Comparison of ENCODE assay signal across 21 cellular contexts in genomic region chr2:166675553-166675952, GRCh38.
DNase-seq lines count a peak whose midpoint lies in the region; ATAC-seq and TF ChIP-seq lines count a peak whose summit lies in the region.
"Had no signal": no experiment of that assay in that cellular context is flagged by ENCODE, and none has a peak within 500 bp of the region (broad histone marks: within the 10 kb centered on the region; RNA-seq: fewer than 3 reads in every experiment).

No MANE protein-coding gene starts in this region.

- intact Hi-C loops in left ventricle myocardium superior (cut with micrococcal nuclease) = no loop called here
- intact Hi-C loops in left ventricle myocardium inferior (cut with micrococcal nuclease) = no loop called here

- H3F3A ChIP-seq in neural progenitor cell (ENCODE audit: low read depth) = no peaks in the 10 kb centered on the region

- no peaks in the 10 kb centered on the region for H3K27me3 ChIP-seq in left ventricle myocardium inferior (ENCODE audit: low read depth)
- no peaks in the 10 kb centered on the region for H3K27me3 ChIP-seq in neural progenitor cell
- H3K27me3 ChIP-seq: BLaER1 treated with 17β-estradiol and CSF1 and Interleukin-3, amounts not matched to agents 10 nM and 100 nM had no signal

- no peak for TF ChIP-seq CTCF in left ventricle myocardium inferior (IDR thresholded peaks at IDR 0.05; ENCODE audit: borderline replicate concordance)
- no peak for TF ChIP-seq CTCF in neural progenitor cell (IDR thresholded peaks at IDR 0.05)
- TF ChIP-seq CTCF in progenitor cell of endocrine pancreas (IDR thresholded peaks at IDR 0.05; ENCODE audit: unreplicated experiment) = no peak

- ATAC-seq in left ventricle myocardium superior = peak; percentile 71
- peak; percentile 75 for ATAC-seq in SK-N-SH treated with all-trans-retinoic acid at 6 μM for 48 hours
- ATAC-seq: GM12878, GM23338, HCT116 had no signal

- H3K36me3 Mint-ChIP-seq in neural progenitor cell (no peaks in the 10 kb centered on the region), progenitor cell of endocrine pancreas (ENCODE audit: insufficient read depth) (peaks cover 1% of the 10 kb centered on the region)
- no peaks in the 10 kb centered on the region for H3K36me3 Mint-ChIP-seq in activated T-cell treated with anti-CD3 and anti-CD28 coated beads, Interleukin-2, amount 50 U/mL, for 24 hours (ENCODE audit: low read depth)
- H3K36me3 Mint-ChIP-seq: CD14-positive monocyte; CD8-positive, alpha-beta memory T cell had no signal

- DNase-seq in left ventricle myocardium superior (no peak), left ventricle myocardium inferior (no peak), OCI-M1 (lab: John Stamatoyannopoulos, UW) (peak; percentile 53), neural progenitor cell (ENCODE audit: low spot score) (no peak), NCI-H510A treated with DMSO at 0.1 percent for 48 hours (lab: John Stamatoyannopoulos, UW) (no peak), progenitor cell of endocrine pancreas (ENCODE audit: low spot score, unreplicated experiment) (no peak)
- DNase-seq in activated T-cell treated with anti-CD3 and anti-CD28 coated beads, Interleukin-2, amount 50 U/mL, for 24 hours = no peak
- DNase-seq: CD4-positive, alpha-beta T cell; CD8-positive, alpha-beta memory T cell; DMS 273 treated with DMSO at 0.1 percent for 48 hours; DMS79; EL; GDM1; H9 had no signal

- no peaks in the 10 kb centered on the region for H3K9me3 ChIP-seq in left ventricle myocardium inferior (replicated peaks)
- no peaks in the 10 kb centered on the region for H3K9me3 ChIP-seq in neural progenitor cell (ENCODE audit: low read depth)

- H3K27me3 Mint-ChIP-seq in neural progenitor cell (ENCODE audit: insufficient read depth, low read depth) (no peaks in the 10 kb centered on the region), progenitor cell of endocrine pancreas (no peaks in the 10 kb centered on the region)
- no peaks in the 10 kb centered on the region for H3K27me3 Mint-ChIP-seq in activated T-cell treated with anti-CD3 and anti-CD28 coated beads, Interleukin-2, amount 50 U/mL, for 24 hours
- H3K27me3 Mint-ChIP-seq: B cell; CD4-positive, alpha-beta T cell; CD8-positive, alpha-beta memory T cell had no signal

- no peak overlapping the region for H3K9ac ChIP-seq in neural progenitor cell
- H3K9ac ChIP-seq: BLaER1 treated with 17β-estradiol and CSF1 and Interleukin-3, amounts not matched to agents 10 nM and 100 nM had no signal

- no peak overlapping the region for H3K4me2 ChIP-seq in neural progenitor cell
- H3K4me2 ChIP-seq: BLaER1 treated with 17β-estradiol and CSF1 and Interleukin-3, amounts not matched to agents 10 nM and 100 nM; GM23338 had no signal

- H3K36me3 ChIP-seq in left ventricle myocardium inferior (no peaks in the 10 kb centered on the region), neural progenitor cell (no peaks in the 10 kb centered on the region)
- H3K36me3 ChIP-seq: BLaER1 treated with 17β-estradiol and CSF1 and Interleukin-3, amounts not matched to agents 10 nM and 100 nM had no signal

- H3K27ac ChIP-seq in left ventricle myocardium inferior (replicated peaks) (no peak overlapping the region), neural progenitor cell (no peak overlapping the region)
- H3K27ac ChIP-seq: BLaER1 treated with 17β-estradiol and CSF1 and Interleukin-3, amounts not matched to agents 10 nM and 100 nM had no signal

- H2AFZ ChIP-seq in neural progenitor cell (replicated peaks) = peak overlapping the region; percentile 51
- H2AFZ ChIP-seq: GM23338 had no signal

- H3K4me1 Mint-ChIP-seq in neural progenitor cell (no peaks in the 10 kb centered on the region), progenitor cell of endocrine pancreas (ENCODE audit: low read depth) (peaks cover 16% of the 10 kb centered on the region)
- no peaks in the 10 kb centered on the region for H3K4me1 Mint-ChIP-seq in activated T-cell treated with anti-CD3 and anti-CD28 coated beads, Interleukin-2, amount 50 U/mL, for 24 hours (ENCODE audit: low read depth)
- H3K4me1 Mint-ChIP-seq: B cell; CD14-positive monocyte; CD8-positive, alpha-beta memory T cell; GM23338 had no signal

- H4K20me1 ChIP-seq in neural progenitor cell (ENCODE audit: low read depth) = no peaks in the 10 kb centered on the region
- H4K20me1 ChIP-seq: BLaER1 treated with 17β-estradiol and CSF1 and Interleukin-3, amounts not matched to agents 10 nM and 100 nM had no signal

- H3K27ac Mint-ChIP-seq in neural progenitor cell (no peak overlapping the region), progenitor cell of endocrine pancreas (no peak overlapping the region)
- H3K27ac Mint-ChIP-seq in activated T-cell treated with anti-CD3 and anti-CD28 coated beads, Interleukin-2, amount 50 U/mL, for 24 hours = no peak overlapping the region
- H3K27ac Mint-ChIP-seq: B cell; CD14-positive monocyte; CD4-positive, alpha-beta T cell; CD8-positive, alpha-beta memory T cell; GM23338; H9 had no signal

- no peak overlapping the region for H3K4me3 Mint-ChIP-seq in neural progenitor cell
- H3K4me3 Mint-ChIP-seq in activated T-cell treated with anti-CD3 and anti-CD28 coated beads, Interleukin-2, amount 50 U/mL, for 24 hours = no peak overlapping the region
- no peak overlapping the region for H3K4me3 Mint-ChIP-seq in progenitor cell of endocrine pancreas (ENCODE audit: low read depth)
- H3K4me3 Mint-ChIP-seq: B cell; CD14-positive monocyte; CD4-positive, alpha-beta T cell; CD8-positive, alpha-beta memory T cell; GM23338; H9 had no signal

- H3K4me3 ChIP-seq in left ventricle myocardium inferior (no peak overlapping the region), neural progenitor cell (no peak overlapping the region)
- H3K4me3 ChIP-seq: BLaER1 treated with 17β-estradiol and CSF1 and Interleukin-3, amounts not matched to agents 10 nM and 100 nM; GM12878; GM23338 had no signal

- no peaks in the 10 kb centered on the region for H3K9me3 Mint-ChIP-seq in neural progenitor cell
- H3K9me3 Mint-ChIP-seq in activated T-cell treated with anti-CD3 and anti-CD28 coated beads, Interleukin-2, amount 50 U/mL, for 24 hours = no peaks in the 10 kb centered on the region
- H3K9me3 Mint-ChIP-seq in progenitor cell of endocrine pancreas (ENCODE audit: low read depth) = peaks cover 3% of the 10 kb centered on the region
- H3K9me3 Mint-ChIP-seq: CD4-positive, alpha-beta T cell had no signal

- H3K79me2 ChIP-seq in neural progenitor cell (ENCODE audit: low read depth) = no peaks in the 10 kb centered on the region

- H3K4me1 ChIP-seq in left ventricle myocardium inferior (peaks cover 13% of the 10 kb centered on the region), neural progenitor cell (no peaks in the 10 kb centered on the region)
- H3K4me1 ChIP-seq: BLaER1 treated with 17β-estradiol and CSF1 and Interleukin-3, amounts not matched to agents 10 nM and 100 nM had no signal

TF ChIP-seq in SK-N-SH treated with all-trans-retinoic acid at 6 μM for 48 hours, 23 proteins besides CTCF, POLR2A, EP300 and RAD21:
- TF ChIP-seq ARNTL (CRISPR knock-in tag; IDR thresholded peaks at IDR 0.05; ENCODE audit: borderline replicate concordance, low read depth) (no peak), TCF4 (CRISPR knock-in tag; IDR thresholded peaks at IDR 0.05; ENCODE audit: borderline replicate concordance) (peak; percentile 85), ISL1 (CRISPR knock-in tag; IDR thresholded peaks at IDR 0.05) (peak; percentile 32), TSHZ2 (CRISPR knock-in tag; IDR thresholded peaks at IDR 0.05) (peak; percentile 89)
